In the genomic region with DNA sequence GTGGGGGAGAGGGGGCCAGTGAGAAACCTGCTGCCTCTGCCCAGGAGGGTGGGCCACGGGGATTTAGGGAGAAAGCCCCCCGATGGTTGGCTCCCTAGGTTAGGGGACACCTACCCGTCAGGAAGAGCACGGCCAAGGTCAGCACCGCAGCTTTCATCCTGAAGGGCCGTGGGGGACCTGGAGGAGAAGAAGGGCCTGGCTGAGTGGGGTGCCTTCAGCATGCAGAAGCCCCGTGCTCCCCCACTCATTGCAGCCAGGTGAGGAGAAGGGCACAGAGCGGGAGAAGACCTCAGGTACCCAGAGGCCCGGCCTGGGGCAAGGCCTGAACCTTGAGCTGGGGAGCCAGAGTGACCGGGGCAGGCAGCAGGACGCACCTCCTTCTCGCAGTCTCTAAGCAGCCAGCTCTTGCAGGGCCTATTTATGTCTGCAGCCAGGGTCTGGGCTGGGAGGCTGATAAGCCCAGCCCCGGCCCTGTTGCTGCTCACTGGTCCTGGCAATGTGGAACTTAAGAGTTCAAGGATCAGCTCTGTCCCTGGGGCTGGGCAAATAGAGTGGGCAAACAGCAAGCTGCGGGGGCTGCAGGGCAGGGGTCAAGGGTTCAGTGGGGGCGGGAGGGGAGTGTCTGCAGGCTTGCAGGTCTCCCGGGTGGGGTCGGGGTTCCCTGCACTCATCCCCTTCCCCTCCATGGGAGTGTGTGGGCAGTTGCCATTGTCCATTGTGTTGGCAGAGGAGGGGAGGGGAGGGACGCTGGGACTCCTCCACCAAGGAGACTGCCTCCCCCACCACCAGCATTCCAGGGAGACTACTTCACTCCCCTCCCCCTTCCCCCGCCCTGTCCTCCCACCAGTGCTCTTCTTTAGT, we compare ENCODE assay signal across 1 cellular context.
TF ChIP-seq lines count a peak whose summit lies in the region.

A gene (minus strand): TSS at position 392 of the 861 bp plus-strand sequence. CDS start 235 bp downstream, at position 157.

TF ChIP-seq in HepG2, 621 proteins besides CTCF, POLR2A, EP300 and RAD21 (continued from another document and continues in another):
- TF ChIP-seq, protein P1, sequence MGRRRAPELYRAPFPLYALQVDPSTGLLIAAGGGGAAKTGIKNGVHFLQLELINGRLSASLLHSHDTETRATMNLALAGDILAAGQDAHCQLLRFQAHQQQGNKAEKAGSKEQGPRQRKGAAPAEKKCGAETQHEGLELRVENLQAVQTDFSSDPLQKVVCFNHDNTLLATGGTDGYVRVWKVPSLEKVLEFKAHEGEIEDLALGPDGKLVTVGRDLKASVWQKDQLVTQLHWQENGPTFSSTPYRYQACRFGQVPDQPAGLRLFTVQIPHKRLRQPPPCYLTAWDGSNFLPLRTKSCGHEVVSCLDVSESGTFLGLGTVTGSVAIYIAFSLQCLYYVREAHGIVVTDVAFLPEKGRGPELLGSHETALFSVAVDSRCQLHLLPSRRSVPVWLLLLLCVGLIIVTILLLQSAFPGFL (CRISPR knock-in tag; IDR thresholded peaks at IDR 0.05), result peak; percentile 74; the same call in 1 of the 2 replicates
- TF ChIP-seq ZNF670 (CRISPR knock-in tag; IDR thresholded peaks at IDR 0.05; ENCODE audit: borderline replicate concordance) (no peak), NR1H2 (CRISPR knock-in tag; IDR thresholded peaks at IDR 0.05; ENCODE audit: borderline replicate concordance, low read depth) (peak; percentile 73; the same call in 1 of the 2 replicates), HDAC1 (CRISPR knock-in tag; IDR thresholded peaks at IDR 0.05) (peak; percentile 90), ZSCAN25 (CRISPR knock-in tag; IDR thresholded peaks at IDR 0.05) (peak; percentile 97), ZFP41 (CRISPR knock-in tag; IDR thresholded peaks at IDR 0.05; ENCODE audit: borderline replicate concordance) (peak; percentile 77; the same call in 1 of the 2 replicates), AGO2 (optimal IDR thresholded peaks at IDR 0.05; ENCODE audit: low read depth, low read length) (peak; percentile 99), AGO1 (IDR thresholded peaks at IDR 0.05; ENCODE audit: low read depth, low read length, poor library complexity, severe bottlenecking) (peak; percentile 57), ZBTB7B (CRISPR knock-in tag; IDR thresholded peaks at IDR 0.05) (peak; percentile 98), ZNF891 (CRISPR knock-in tag; IDR thresholded peaks at IDR 0.05) (peak; percentile 95), ZNF546 (CRISPR knock-in tag; conservative IDR thresholded peaks at IDR 0.05) (no peak), ZNF792 (CRISPR knock-in tag; IDR thresholded peaks at IDR 0.05) (0 out of 2 replicates have a peak, but pooled peaks have one; percentile 67), ISX (CRISPR knock-in tag; conservative IDR thresholded peaks at IDR 0.05) (peak; percentile 67; the same call in 1 of the 2 replicates), SRF (IDR thresholded peaks at IDR 0.05; ENCODE audit: low read depth, low read length) (no peak), DR1 (CRISPR knock-in tag; IDR thresholded peaks at IDR 0.05) (peak; percentile 100), TBP (CRISPR knock-in tag; IDR thresholded peaks at IDR 0.05) (no peak), ZSCAN31 (CRISPR knock-in tag; IDR thresholded peaks at IDR 0.05; ENCODE audit: low read depth) (peak; percentile 76; the same call in 1 of the 2 replicates), GABPA (IDR thresholded peaks at IDR 0.05; ENCODE audit: low read depth, low read length) (no peak), GABPA (CRISPR knock-in tag; IDR thresholded peaks at IDR 0.05; ENCODE audit: low read depth) (no peak), KDM5B (CRISPR knock-in tag; IDR thresholded peaks at IDR 0.05; ENCODE audit: borderline replicate concordance) (peak; percentile 90), NFYB (CRISPR knock-in tag; IDR thresholded peaks at IDR 0.05) (peak; percentile 58), NFIC (IDR thresholded peaks at IDR 0.05; ENCODE audit: low read length) (no peak), ZNF674 (CRISPR knock-in tag; IDR thresholded peaks at IDR 0.05; ENCODE audit: low read depth) (no peak), RBM22 (optimal IDR thresholded peaks at IDR 0.05; ENCODE audit: low read length) (peak; percentile 88), ZNF747 (CRISPR knock-in tag; IDR thresholded peaks at IDR 0.05; ENCODE audit: borderline replicate concordance) (peak; percentile 92; the same call in 1 of the 2 replicates), HDAC2 (CRISPR knock-in tag; IDR thresholded peaks at IDR 0.05) (peak; percentile 88), IRX3 (CRISPR knock-in tag; IDR thresholded peaks at IDR 0.05; ENCODE audit: borderline replicate concordance, low read depth) (peak; percentile 96), ZNF510 (CRISPR knock-in tag; IDR thresholded peaks at IDR 0.05; ENCODE audit: low read depth) (no peak), TGIF2 (CRISPR knock-in tag; IDR thresholded peaks at IDR 0.05) (peak; percentile 52), ZBTB3 (CRISPR knock-in tag; IDR thresholded peaks at IDR 0.05; ENCODE audit: borderline replicate concordance, low read depth) (0 out of 2 replicates have a peak, but pooled peaks have one; percentile 66), ZNF616 (CRISPR knock-in tag; IDR thresholded peaks at IDR 0.05; ENCODE audit: low read depth) (no peak), ZNF432 (CRISPR knock-in tag; IDR thresholded peaks at IDR 0.05; ENCODE audit: borderline replicate concordance) (no peak), SP5 (CRISPR knock-in tag; IDR thresholded peaks at IDR 0.05; ENCODE audit: borderline replicate concordance, low read depth) (peak; percentile 85), ZNF3 (CRISPR knock-in tag; IDR thresholded peaks at IDR 0.05) (0 out of 2 replicates have a peak, but pooled peaks have one; percentile 26), ATAD3A (CRISPR knock-in tag; IDR thresholded peaks at IDR 0.05) (no peak), SETDB1 (CRISPR knock-in tag; IDR thresholded peaks at IDR 0.05; ENCODE audit: borderline replicate concordance) (no peak), ZNF841 (CRISPR knock-in tag; IDR thresholded peaks at IDR 0.05; ENCODE audit: borderline replicate concordance) (0 out of 2 replicates have a peak, but pooled peaks have one; percentile 72), MATR3 (CRISPR knock-in tag; IDR thresholded peaks at IDR 0.05) (no peak), ISL2 (CRISPR knock-in tag; IDR thresholded peaks at IDR 0.05) (peak; percentile 60; the same call in 1 of the 2 replicates), PRMT3 (CRISPR knock-in tag; IDR thresholded peaks at IDR 0.05; ENCODE audit: borderline replicate concordance, low read depth) (no peak), NKX3-1 (CRISPR knock-in tag; IDR thresholded peaks at IDR 0.05) (0 out of 2 replicates have a peak, but pooled peaks have one; percentile 78), RELA (CRISPR knock-in tag; IDR thresholded peaks at IDR 0.05) (no peak), SIX1 (CRISPR knock-in tag; IDR thresholded peaks at IDR 0.05; ENCODE audit: borderline replicate concordance) (peak; percentile 21; the same call in 1 of the 2 replicates)
- TF ChIP-seq, protein P2, sequence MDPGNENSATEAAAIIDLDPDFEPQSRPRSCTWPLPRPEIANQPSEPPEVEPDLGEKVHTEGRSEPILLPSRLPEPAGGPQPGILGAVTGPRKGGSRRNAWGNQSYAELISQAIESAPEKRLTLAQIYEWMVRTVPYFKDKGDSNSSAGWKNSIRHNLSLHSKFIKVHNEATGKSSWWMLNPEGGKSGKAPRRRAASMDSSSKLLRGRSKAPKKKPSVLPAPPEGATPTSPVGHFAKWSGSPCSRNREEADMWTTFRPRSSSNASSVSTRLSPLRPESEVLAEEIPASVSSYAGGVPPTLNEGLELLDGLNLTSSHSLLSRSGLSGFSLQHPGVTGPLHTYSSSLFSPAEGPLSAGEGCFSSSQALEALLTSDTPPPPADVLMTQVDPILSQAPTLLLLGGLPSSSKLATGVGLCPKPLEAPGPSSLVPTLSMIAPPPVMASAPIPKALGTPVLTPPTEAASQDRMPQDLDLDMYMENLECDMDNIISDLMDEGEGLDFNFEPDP (CRISPR knock-in tag; conservative IDR thresholded peaks at IDR 0.05), result no peak
- TF ChIP-seq, protein P3, sequence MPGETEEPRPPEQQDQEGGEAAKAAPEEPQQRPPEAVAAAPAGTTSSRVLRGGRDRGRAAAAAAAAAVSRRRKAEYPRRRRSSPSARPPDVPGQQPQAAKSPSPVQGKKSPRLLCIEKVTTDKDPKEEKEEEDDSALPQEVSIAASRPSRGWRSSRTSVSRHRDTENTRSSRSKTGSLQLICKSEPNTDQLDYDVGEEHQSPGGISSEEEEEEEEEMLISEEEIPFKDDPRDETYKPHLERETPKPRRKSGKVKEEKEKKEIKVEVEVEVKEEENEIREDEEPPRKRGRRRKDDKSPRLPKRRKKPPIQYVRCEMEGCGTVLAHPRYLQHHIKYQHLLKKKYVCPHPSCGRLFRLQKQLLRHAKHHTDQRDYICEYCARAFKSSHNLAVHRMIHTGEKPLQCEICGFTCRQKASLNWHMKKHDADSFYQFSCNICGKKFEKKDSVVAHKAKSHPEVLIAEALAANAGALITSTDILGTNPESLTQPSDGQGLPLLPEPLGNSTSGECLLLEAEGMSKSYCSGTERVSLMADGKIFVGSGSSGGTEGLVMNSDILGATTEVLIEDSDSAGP (CRISPR knock-in tag; IDR thresholded peaks at IDR 0.05; ENCODE audit: borderline replicate concordance), result peak; percentile 80
- TF ChIP-seq, protein P4, sequence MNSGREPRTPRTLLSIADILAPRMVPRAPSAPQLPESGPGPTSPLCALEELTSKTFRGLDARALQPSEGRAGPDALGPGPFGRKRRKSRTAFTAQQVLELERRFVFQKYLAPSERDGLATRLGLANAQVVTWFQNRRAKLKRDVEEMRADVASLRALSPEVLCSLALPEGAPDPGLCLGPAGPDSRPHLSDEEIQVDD (CRISPR knock-in tag; IDR thresholded peaks at IDR 0.05; ENCODE audit: borderline replicate concordance), result 0 out of 2 replicates have a peak, but pooled peaks have one; percentile 22
- TF ChIP-seq, protein P5, sequence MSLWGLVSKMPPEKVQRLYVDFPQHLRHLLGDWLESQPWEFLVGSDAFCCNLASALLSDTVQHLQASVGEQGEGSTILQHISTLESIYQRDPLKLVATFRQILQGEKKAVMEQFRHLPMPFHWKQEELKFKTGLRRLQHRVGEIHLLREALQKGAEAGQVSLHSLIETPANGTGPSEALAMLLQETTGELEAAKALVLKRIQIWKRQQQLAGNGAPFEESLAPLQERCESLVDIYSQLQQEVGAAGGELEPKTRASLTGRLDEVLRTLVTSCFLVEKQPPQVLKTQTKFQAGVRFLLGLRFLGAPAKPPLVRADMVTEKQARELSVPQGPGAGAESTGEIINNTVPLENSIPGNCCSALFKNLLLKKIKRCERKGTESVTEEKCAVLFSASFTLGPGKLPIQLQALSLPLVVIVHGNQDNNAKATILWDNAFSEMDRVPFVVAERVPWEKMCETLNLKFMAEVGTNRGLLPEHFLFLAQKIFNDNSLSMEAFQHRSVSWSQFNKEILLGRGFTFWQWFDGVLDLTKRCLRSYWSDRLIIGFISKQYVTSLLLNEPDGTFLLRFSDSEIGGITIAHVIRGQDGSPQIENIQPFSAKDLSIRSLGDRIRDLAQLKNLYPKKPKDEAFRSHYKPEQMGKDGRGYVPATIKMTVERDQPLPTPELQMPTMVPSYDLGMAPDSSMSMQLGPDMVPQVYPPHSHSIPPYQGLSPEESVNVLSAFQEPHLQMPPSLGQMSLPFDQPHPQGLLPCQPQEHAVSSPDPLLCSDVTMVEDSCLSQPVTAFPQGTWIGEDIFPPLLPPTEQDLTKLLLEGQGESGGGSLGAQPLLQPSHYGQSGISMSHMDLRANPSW (CRISPR knock-in tag; IDR thresholded peaks at IDR 0.05; ENCODE audit: borderline replicate concordance), result peak; percentile 77
- TF ChIP-seq, protein P6, sequence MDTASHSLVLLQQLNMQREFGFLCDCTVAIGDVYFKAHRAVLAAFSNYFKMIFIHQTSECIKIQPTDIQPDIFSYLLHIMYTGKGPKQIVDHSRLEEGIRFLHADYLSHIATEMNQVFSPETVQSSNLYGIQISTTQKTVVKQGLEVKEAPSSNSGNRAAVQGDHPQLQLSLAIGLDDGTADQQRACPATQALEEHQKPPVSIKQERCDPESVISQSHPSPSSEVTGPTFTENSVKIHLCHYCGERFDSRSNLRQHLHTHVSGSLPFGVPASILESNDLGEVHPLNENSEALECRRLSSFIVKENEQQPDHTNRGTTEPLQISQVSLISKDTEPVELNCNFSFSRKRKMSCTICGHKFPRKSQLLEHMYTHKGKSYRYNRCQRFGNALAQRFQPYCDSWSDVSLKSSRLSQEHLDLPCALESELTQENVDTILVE (CRISPR knock-in tag; IDR thresholded peaks at IDR 0.05), result no peak
- TF ChIP-seq, protein P7, sequence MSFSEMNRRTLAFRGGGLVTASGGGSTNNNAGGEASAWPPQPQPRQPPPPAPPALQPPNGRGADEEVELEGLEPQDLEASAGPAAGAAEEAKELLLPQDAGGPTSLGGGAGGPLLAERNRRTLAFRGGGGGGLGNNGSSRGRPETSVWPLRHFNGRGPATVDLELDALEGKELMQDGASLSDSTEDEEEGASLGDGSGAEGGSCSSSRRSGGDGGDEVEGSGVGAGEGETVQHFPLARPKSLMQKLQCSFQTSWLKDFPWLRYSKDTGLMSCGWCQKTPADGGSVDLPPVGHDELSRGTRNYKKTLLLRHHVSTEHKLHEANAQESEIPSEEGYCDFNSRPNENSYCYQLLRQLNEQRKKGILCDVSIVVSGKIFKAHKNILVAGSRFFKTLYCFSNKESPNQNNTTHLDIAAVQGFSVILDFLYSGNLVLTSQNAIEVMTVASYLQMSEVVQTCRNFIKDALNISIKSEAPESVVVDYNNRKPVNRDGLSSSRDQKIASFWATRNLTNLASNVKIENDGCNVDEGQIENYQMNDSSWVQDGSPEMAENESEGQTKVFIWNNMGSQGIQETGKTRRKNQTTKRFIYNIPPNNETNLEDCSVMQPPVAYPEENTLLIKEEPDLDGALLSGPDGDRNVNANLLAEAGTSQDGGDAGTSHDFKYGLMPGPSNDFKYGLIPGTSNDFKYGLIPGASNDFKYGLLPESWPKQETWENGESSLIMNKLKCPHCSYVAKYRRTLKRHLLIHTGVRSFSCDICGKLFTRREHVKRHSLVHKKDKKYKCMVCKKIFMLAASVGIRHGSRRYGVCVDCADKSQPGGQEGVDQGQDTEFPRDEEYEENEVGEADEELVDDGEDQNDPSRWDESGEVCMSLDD (CRISPR knock-in tag; IDR thresholded peaks at IDR 0.05; ENCODE audit: borderline replicate concordance), result peak; percentile 78; the same call in 1 of the 2 replicates
- TF ChIP-seq, protein P8, sequence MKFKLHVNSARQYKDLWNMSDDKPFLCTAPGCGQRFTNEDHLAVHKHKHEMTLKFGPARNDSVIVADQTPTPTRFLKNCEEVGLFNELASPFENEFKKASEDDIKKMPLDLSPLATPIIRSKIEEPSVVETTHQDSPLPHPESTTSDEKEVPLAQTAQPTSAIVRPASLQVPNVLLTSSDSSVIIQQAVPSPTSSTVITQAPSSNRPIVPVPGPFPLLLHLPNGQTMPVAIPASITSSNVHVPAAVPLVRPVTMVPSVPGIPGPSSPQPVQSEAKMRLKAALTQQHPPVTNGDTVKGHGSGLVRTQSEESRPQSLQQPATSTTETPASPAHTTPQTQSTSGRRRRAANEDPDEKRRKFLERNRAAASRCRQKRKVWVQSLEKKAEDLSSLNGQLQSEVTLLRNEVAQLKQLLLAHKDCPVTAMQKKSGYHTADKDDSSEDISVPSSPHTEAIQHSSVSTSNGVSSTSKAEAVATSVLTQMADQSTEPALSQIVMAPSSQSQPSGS (CRISPR knock-in tag; IDR thresholded peaks at IDR 0.05), result peak; percentile 90
